Comparison of ENCODE assay signal across 13 cellular contexts in the genomic region with DNA sequence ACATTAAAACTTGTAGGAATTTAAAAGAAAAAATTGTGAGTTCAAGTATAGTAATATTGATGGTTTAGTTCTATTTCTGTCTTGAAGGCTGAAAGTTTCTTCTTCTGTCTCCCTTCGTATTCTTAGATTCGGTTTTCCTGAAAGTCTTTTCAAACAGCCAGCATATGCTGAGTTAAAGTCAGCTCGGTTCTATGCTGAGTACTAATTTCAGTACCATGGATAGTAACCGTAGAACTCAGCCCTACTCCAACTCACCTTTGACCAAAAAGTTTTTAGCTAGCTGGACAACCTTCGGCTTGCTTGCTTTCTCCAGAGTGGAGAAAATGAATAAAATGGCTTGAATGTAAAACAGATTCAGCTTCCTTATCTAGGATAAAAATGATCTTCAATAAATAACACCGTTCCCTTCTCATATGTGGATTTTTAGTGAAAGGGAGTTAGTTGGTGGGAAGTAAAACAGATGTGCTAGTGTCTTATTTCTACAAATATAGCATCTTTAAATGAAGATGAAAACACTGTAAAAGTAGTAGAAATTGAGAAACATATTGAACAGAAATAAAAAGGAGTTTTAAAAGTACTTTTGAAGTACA. TPM values are rescaled to one million over a fixed set of nuclear protein-coding genes. Genes with fewer than 3 reads are reported as not detected.
DNase-seq lines count a peak whose midpoint lies in the region; ATAC-seq and TF ChIP-seq lines count a peak whose summit lies in the region.
"Had no signal": no experiment of that assay in that cellular context is flagged by ENCODE, and none has a peak within 500 bp of the region (broad histone marks: within the 10 kb centered on the region; RNA-seq: fewer than 3 reads in every experiment).

No MANE protein-coding gene starts in this region.

- H3K4me1 ChIP-seq in RWPE2 (ENCODE audit: insufficient read depth, poor library complexity, severe bottlenecking) = no peaks in the 10 kb centered on the region
- H3K4me1 ChIP-seq in CD8-positive, alpha-beta memory T cell (ENCODE audit: insufficient read depth, low read length) = no peaks in the 10 kb centered on the region
- H3K4me1 ChIP-seq: BLaER1 had no signal

- H3K4me3 ChIP-seq in RWPE2 (ENCODE audit: severe bottlenecking) = no peak overlapping the region
- no peak overlapping the region for H3K4me3 ChIP-seq in fibroblast of villous mesenchyme (ENCODE audit: low read depth, low read length)
- H3K4me3 ChIP-seq in CD8-positive, alpha-beta memory T cell (ENCODE audit: low read length) = no peak overlapping the region
- H3K4me3 ChIP-seq: BLaER1, dorsolateral prefrontal cortex had no signal

- POLR2A ChIA-PET in CD8-positive, alpha-beta memory T cell (lab: Charles Lee) = no interaction called here

- H3K27me3 Mint-ChIP-seq in CD8-positive, alpha-beta memory T cell = peaks cover 45 to 81% of the 10 kb centered on the region in 2 donors
- H3K27me3 Mint-ChIP-seq in activated CD4-positive, alpha-beta T cell treated with anti-CD3 and anti-CD28 coated beads, Interleukin-2, amount 10 ng/mL, durations not matched to agents 24 days and 14 days = peaks cover 67% of the 10 kb centered on the region

- peak; percentile 38 for ATAC-seq in HG02798 (IDR thresholded peaks at IDR 0.05; ENCODE audit: poor library complexity, unreplicated experiment)
- peak; percentile 66; the same call in 2 of the 3 replicates for ATAC-seq in RWPE2 (ENCODE audit: low read depth)
- ATAC-seq in HG03460 (IDR thresholded peaks at IDR 0.05; ENCODE audit: unreplicated experiment) = no peak
- ATAC-seq in HG02763 (IDR thresholded peaks at IDR 0.05; ENCODE audit: unreplicated experiment) = no peak

- H3K27me3 ChIP-seq in RWPE2 (ENCODE audit: insufficient read depth, poor library complexity, severe bottlenecking) = peaks cover 98% of the 10 kb centered on the region
- peaks cover 4% of the 10 kb centered on the region for H3K27me3 ChIP-seq in CD8-positive, alpha-beta memory T cell (ENCODE audit: insufficient read depth, low read length, poor library complexity, severe bottlenecking)
- H3K27me3 ChIP-seq: BLaER1 had no signal

- H3K27ac ChIP-seq in RWPE2 (ENCODE audit: poor library complexity, severe bottlenecking) = no peak overlapping the region
- no peak overlapping the region for H3K27ac ChIP-seq in CD8-positive, alpha-beta memory T cell (ENCODE audit: low read depth, low read length)
- H3K27ac ChIP-seq: BLaER1, dorsolateral prefrontal cortex had no signal

- CTCF ChIA-PET in CD8-positive, alpha-beta memory T cell (lab: Charles Lee) = no interaction called here

- H3K4me1 Mint-ChIP-seq in CD8-positive, alpha-beta memory T cell = peaks cover 7 to 17% (median 10%) of the 10 kb centered on the region in 3 donors
- peaks cover 4% of the 10 kb centered on the region for H3K4me1 Mint-ChIP-seq in activated CD4-positive, alpha-beta T cell treated with anti-CD3 and anti-CD28 coated beads, Interleukin-2, amount 10 ng/mL, durations not matched to agents 24 days and 14 days

- no peaks in the 10 kb centered on the region for H3K36me3 Mint-ChIP-seq in CD8-positive, alpha-beta memory T cell
- peaks cover 1% of the 10 kb centered on the region for H3K36me3 Mint-ChIP-seq in activated CD4-positive, alpha-beta T cell treated with anti-CD3 and anti-CD28 coated beads, Interleukin-2, amount 10 ng/mL, durations not matched to agents 24 days and 14 days (ENCODE audit: low read depth)

- no peak for TF ChIP-seq CTCF in RWPE2 (IDR thresholded peaks at IDR 0.05; ENCODE audit: poor library complexity, severe bottlenecking)
- no peak for TF ChIP-seq CTCF in fibroblast of villous mesenchyme (IDR thresholded peaks at IDR 0.05; ENCODE audit: insufficient read depth, low read depth, low read length)

- H3K27ac Mint-ChIP-seq in CD8-positive, alpha-beta memory T cell = no peak overlapping the region
- H3K27ac Mint-ChIP-seq in activated CD4-positive, alpha-beta T cell treated with anti-CD3 and anti-CD28 coated beads, Interleukin-2, amount 10 ng/mL, durations not matched to agents 24 days and 14 days = no peak overlapping the region
- H3K27ac Mint-ChIP-seq: nephron had no signal

- intact Hi-C loops in activated CD4-positive, alpha-beta T cell treated with anti-CD3 and anti-CD28 coated beads, Interleukin-2, amount 10 ng/mL, durations not matched to agents 24 days and 14 days (cut with micrococcal nuclease) = no loop called here

- peaks cover 3 to 15% (median 5%) of the 10 kb centered on the region in 5 donors for H3K9me3 Mint-ChIP-seq in CD8-positive, alpha-beta memory T cell
- peaks cover 18% of the 10 kb centered on the region for H3K9me3 Mint-ChIP-seq in activated CD4-positive, alpha-beta T cell treated with anti-CD3 and anti-CD28 coated beads, Interleukin-2, amount 10 ng/mL, durations not matched to agents 24 days and 14 days

- H3K9me3 ChIP-seq in RWPE2 (ENCODE audit: severe bottlenecking) = no peaks in the 10 kb centered on the region
- H3K9me3 ChIP-seq in CD8-positive, alpha-beta memory T cell (ENCODE audit: low read length) = no peaks in the 10 kb centered on the region

- DNase-seq in AG08395 (ENCODE audit: low spot score) (peak; percentile 22), RWPE2 (ENCODE audit: low spot score) (no peak), fibroblast of villous mesenchyme (ENCODE audit: low read depth) (peak; percentile 38)
- no peak for DNase-seq in CD8-positive, alpha-beta memory T cell
- DNase-seq in activated CD4-positive, alpha-beta T cell treated with anti-CD3 and anti-CD28 coated beads, Interleukin-2, amount 10 ng/mL, durations not matched to agents 24 days and 14 days = no peak
- DNase-seq: activated CD4-positive, CD25-positive, alpha-beta regulatory T cell treated with anti-CD3 and anti-CD28 coated beads, Interleukin-2, amount 50 U/mL, for 72 hours; dorsolateral prefrontal cortex; NCI-H1092 had no signal

- H3K36me3 ChIP-seq in RWPE2 (ENCODE audit: low read depth) = no peaks in the 10 kb centered on the region
- H3K36me3 ChIP-seq in CD8-positive, alpha-beta memory T cell (ENCODE audit: insufficient read depth, low read length) = no peaks in the 10 kb centered on the region
- H3K36me3 ChIP-seq: BLaER1 had no signal

- no peak overlapping the region for H3K4me3 Mint-ChIP-seq in CD8-positive, alpha-beta memory T cell
- H3K4me3 Mint-ChIP-seq in activated CD4-positive, alpha-beta T cell treated with anti-CD3 and anti-CD28 coated beads, Interleukin-2, amount 10 ng/mL, durations not matched to agents 24 days and 14 days = no peak overlapping the region
- H3K4me3 Mint-ChIP-seq: nephron had no signal

RNA-seq across cellular contexts. Expression of a gene that starts 5.2 kb away (rescaled TPM):
- total RNA-seq in fibroblast of villous mesenchyme = not detected in 2 replicates
- not detected for total RNA-seq in CD8-positive, alpha-beta memory T cell
- not detected for polyA plus RNA-seq in CD8-positive, alpha-beta memory T cell
- not detected in 2 replicates for total RNA-seq in activated CD4-positive, alpha-beta T cell treated with anti-CD3 and anti-CD28 coated beads, Interleukin-2, amount 10 ng/mL, durations not matched to agents 24 days and 14 days

Comparison
In these comparisons a context has a peak if more than half of its experiments do, and no peak if none do; other contexts are left out.
1. DNase-seq: peak in AG08395 (single experiment) and fibroblast of villous mesenchyme (single experiment); none in RWPE2 (single experiment), CD8-positive, alpha-beta memory T cell (0 of 5) and activated CD4-positive, alpha-beta T cell treated with anti-CD3 and anti-CD28 coated beads, Interleukin-2, amount 10 ng/mL, durations not matched to agents 24 days and 14 days (single experiment).
2. ATAC-seq: peak in HG02798 (single experiment) and RWPE2 (single experiment); none in HG03460 (single experiment) and HG02763 (single experiment).